In genomic region chr16:87409781-87410180, GRCh38 we compare ENCODE assay signal across 19 cellular contexts.
"Had no signal": no experiment of that assay in that cellular context is flagged by ENCODE, and none has a peak within 500 bp of the region (broad histone marks: within the 10 kb centered on the region; RNA-seq: fewer than 3 reads in every experiment).

No MANE protein-coding gene starts in this region.

- H3K4me1 ChIP-seq: colonic mucosa, foreskin keratinocyte, neural progenitor cell, pancreas, prostate gland, right lobe of liver had no signal

- ATAC-seq: left colon, natural killer cell, pancreas, right lobe of liver had no signal

- H3K36me3 ChIP-seq: neural progenitor cell had no signal

- DNase-seq: colonic mucosa; dermis blood vessel endothelial cell; erythroblast; foreskin keratinocyte; left colon; natural killer cell; occipital lobe; pancreas; stimulated activated CD4-positive, alpha-beta T cell treated with anti-CD3 and anti-CD28 coated beads, Interleukin-12 subunit alpha, Interleukin-12 subunit beta, amount 100 ng/mL, for 4 hours; stimulated activated naive CD4-positive, alpha-beta T cell; stomach; substantia nigra; transverse colon had no signal

- H3K27ac Mint-ChIP-seq: neural progenitor cell had no signal

- H3K4me3 ChIP-seq: colonic mucosa, neural progenitor cell, pancreas, prostate gland, right lobe of liver, skin epidermis, stomach, thoracic aorta, transverse colon had no signal

- H3K9me3 ChIP-seq: colonic mucosa, pancreas, prostate gland, right lobe of liver, stomach, thoracic aorta, transverse colon had no signal

- H3K27me3 ChIP-seq: colonic mucosa, foreskin keratinocyte, neural progenitor cell, pancreas, right lobe of liver, stomach, transverse colon had no signal

- H3K4me1 Mint-ChIP-seq: mesothelial cell of epicardium, natural killer cell, neural progenitor cell had no signal

- H3K9me3 Mint-ChIP-seq: mesothelial cell of epicardium, natural killer cell, neural progenitor cell had no signal

- H3K4me3 Mint-ChIP-seq: mesothelial cell of epicardium, natural killer cell, neural progenitor cell had no signal

- H3K27ac ChIP-seq: colonic mucosa, foreskin keratinocyte, neural progenitor cell, pancreas, prostate gland, right lobe of liver, skin epidermis, stomach, thoracic aorta, transverse colon had no signal
